17 cellular contexts compared by ENCODE assay signal in genomic region chr12:21972055-21972454, GRCh38. TPM values are rescaled to one million over a fixed set of nuclear protein-coding genes. Genes with fewer than 3 reads are reported as not detected.
DNase-seq lines count a peak whose midpoint lies in the region; ATAC-seq and TF ChIP-seq lines count a peak whose summit lies in the region.
"Had no signal": no experiment of that assay in that cellular context is flagged by ENCODE, and none has a peak within 500 bp of the region (broad histone marks: within the 10 kb centered on the region; RNA-seq: fewer than 3 reads in every experiment).

No MANE protein-coding gene starts in this region.

- H3K9ac ChIP-seq in SK-N-SH (no peak overlapping the region), adipocyte (ENCODE audit: low read length) (no peak overlapping the region), neuronal stem cell (ENCODE audit: low read depth, low read length, poor library complexity) (no peak overlapping the region)

- TF ChIP-seq CTCF in SK-N-SH (IDR thresholded peaks at IDR 0.05): no peak

- H3K23ac ChIP-seq in neuronal stem cell (ENCODE audit: low read depth, low read length, poor library complexity): no peak overlapping the region

- no peaks in the 10 kb centered on the region for H3K79me2 ChIP-seq in SK-N-SH (ENCODE audit: insufficient read depth)

- H3K36me3 ChIP-seq in SK-N-SH (replicated peaks in 1 of 2; ENCODE audit: control insufficient read depth in 1 of 2, insufficient read depth in 2 of 2, low read length in 1 of 2) (no peaks in the 10 kb centered on the region), adipocyte (ENCODE audit: control insufficient read depth, insufficient read depth, low read length, severe bottlenecking) (no peaks in the 10 kb centered on the region), neuronal stem cell (replicated peaks in 1 of 2; ENCODE audit: control insufficient read depth in 2 of 2, insufficient read depth in 2 of 2, low read length in 2 of 2) (no peaks in the 10 kb centered on the region)
- H3K36me3 ChIP-seq in effector memory CD4-positive, alpha-beta T cell (ENCODE audit: control insufficient read depth, insufficient read depth, low read length): no peaks in the 10 kb centered on the region

- no peak overlapping the region for H2BK12ac ChIP-seq in neuronal stem cell (ENCODE audit: low read length)

- no peaks in the 10 kb centered on the region for H4K20me1 ChIP-seq in SK-N-SH (ENCODE audit: insufficient read depth)

- H3K9me3 ChIP-seq in SK-N-SH: no peaks in the 10 kb centered on the region
- H3K9me3 ChIP-seq in adipocyte (ENCODE audit: control insufficient read depth, low read length): no peaks in the 10 kb centered on the region
- H3K9me3 ChIP-seq in effector memory CD4-positive, alpha-beta T cell (ENCODE audit: control insufficient read depth, low read length): no peaks in the 10 kb centered on the region
- no peaks in the 10 kb centered on the region for H3K9me3 ChIP-seq in neuronal stem cell (replicated peaks in 1 of 2; ENCODE audit: control insufficient read depth in 2 of 2, insufficient read depth in 1 of 2, low read depth in 1 of 2, low read length in 2 of 2)
- H3K9me3 ChIP-seq: A549, Caco-2 had no signal

- H2AFZ ChIP-seq in SK-N-SH (ENCODE audit: low read depth): no peak overlapping the region
- H2AFZ ChIP-seq in neuronal stem cell (ENCODE audit: low read length): no peak overlapping the region
- H2AFZ ChIP-seq: GM23338 had no signal

- 0 out of 4 replicates have a peak, but pooled peaks of 1 of the 2 experiments have one; percentile 29 for TF ChIP-seq EP300 in SK-N-SH (IDR thresholded peaks at IDR 0.05; ENCODE audit: borderline replicate concordance in 1 of 2, low read depth in 1 of 2, low read length in 1 of 2)

- 19% methylated on average over 4 of the region's 4 CpGs for WGBS in SK-N-SH (ENCODE audit: low lambda C conversion rate)
- WGBS in neuronal stem cell (ENCODE audit: extremely low coverage in 2 of 2, insufficient read length in 2 of 2, insufficient replicate concordance in 1 of 2), 2 donors: no CpG with 5 or more reads among the region's 4 CpGs

- no peaks in the 10 kb centered on the region for H3K9me2 ChIP-seq in SK-N-SH

- H3K4me3 ChIP-seq in SK-N-SH (ENCODE audit: low read depth in 2 of 2, low read length in 1 of 2): no peak overlapping the region
- peak overlapping the region; percentile 24 for H3K4me3 ChIP-seq in adipocyte (ENCODE audit: low read length)
- H3K4me3 ChIP-seq in effector memory CD4-positive, alpha-beta T cell (ENCODE audit: insufficient read depth, low read depth, low read length, poor library complexity, severe bottlenecking): no peak overlapping the region
- no peak overlapping the region for H3K4me3 ChIP-seq in neuronal stem cell (ENCODE audit: low read length in 2 of 2)
- H3K4me3 ChIP-seq: A549, GM23338 had no signal

- H3K27me3 ChIP-seq in SK-N-SH (ENCODE audit: insufficient read depth): no peaks in the 10 kb centered on the region
- no peaks in the 10 kb centered on the region for H3K27me3 ChIP-seq in adipocyte (replicated peaks; ENCODE audit: control insufficient read depth, insufficient read depth, low read length)
- no peaks in the 10 kb centered on the region for H3K27me3 ChIP-seq in effector memory CD4-positive, alpha-beta T cell (replicated peaks; ENCODE audit: control insufficient read depth, insufficient read depth, low read length, poor library complexity, severe bottlenecking)
- H3K27me3 ChIP-seq in neuronal stem cell (ENCODE audit: control insufficient read depth in 3 of 3, insufficient read depth in 3 of 3, low read depth in 1 of 3, low read length in 3 of 3): no peaks in the 10 kb centered on the region

- no peaks in the 10 kb centered on the region for H3K79me1 ChIP-seq in neuronal stem cell (ENCODE audit: low read depth, low read length)

- H2BK5ac ChIP-seq in neuronal stem cell (ENCODE audit: low read length): no peak overlapping the region

- no peak for ATAC-seq in SK-N-SH treated with all-trans-retinoic acid at 6 μM for 48 hours
- ATAC-seq: A549 had no signal

- no peak overlapping the region for H2BK120ac ChIP-seq in neuronal stem cell (ENCODE audit: low read depth, low read length)

- H3K18ac ChIP-seq in neuronal stem cell (ENCODE audit: low read length): no peak overlapping the region

- H3F3A ChIP-seq in SK-N-SH (replicated peaks; ENCODE audit: insufficient read depth): no peaks in the 10 kb centered on the region

- no peak overlapping the region for H3K14ac ChIP-seq in neuronal stem cell (ENCODE audit: low read length)

- no peak overlapping the region for H2AK5ac ChIP-seq in neuronal stem cell (ENCODE audit: low read depth, low read length)

- TF ChIP-seq RAD21 in SK-N-SH (IDR thresholded peaks at IDR 0.05; ENCODE audit: low read length): no peak

- DNase-seq in SK-N-SH (no peak), adipocyte (ENCODE audit: low read depth) (no peak), kidney tubule cell (ENCODE audit: low spot score) (peak; percentile 5), neuronal stem cell (ENCODE audit: low spot score) (no peak)
- DNase-seq in stimulated activated CD4-positive, alpha-beta T cell treated with anti-CD3 and anti-CD28 coated beads, Interleukin-4, amount 100 ng/mL, for 1 hour: no peak
- no peak for DNase-seq in effector memory CD4-positive, alpha-beta T cell
- DNase-seq: AML-193; CD4-positive, alpha-beta T cell; GF-D8; HCEC 1CT had no signal

- no peak overlapping the region for H2BK15ac ChIP-seq in neuronal stem cell (ENCODE audit: low read length)

- no peak overlapping the region for H4K91ac ChIP-seq in neuronal stem cell (ENCODE audit: low read depth, low read length, poor library complexity)

- POLR2A ChIA-PET in SK-N-SH (lab: Yijun Ruan, JAX): no interaction called here

- no peak overlapping the region for H3K4ac ChIP-seq in neuronal stem cell (ENCODE audit: low read length)

- CTCF ChIA-PET in SK-N-SH (lab: Yijun Ruan, JAX): no interaction called here

- H3K27ac ChIP-seq in SK-N-SH (ENCODE audit: low read depth in 2 of 2, low read length in 1 of 2) (no peak overlapping the region; a peak in 1 of 4 replicates), neuronal stem cell (replicated peaks; ENCODE audit: low read length) (no peak overlapping the region)
- H3K27ac ChIP-seq in effector memory CD4-positive, alpha-beta T cell (ENCODE audit: insufficient read depth, low read length, poor library complexity, severe bottlenecking): no peak overlapping the region
- H3K27ac ChIP-seq: 22Rv1, A549, C4-2B, HL-60 had no signal

- no peak overlapping the region for H3K4me2 ChIP-seq in SK-N-SH
- no peak overlapping the region for H3K4me2 ChIP-seq in neuronal stem cell (ENCODE audit: insufficient read depth, low read length, poor library complexity, severe bottlenecking)
- H3K4me2 ChIP-seq: A549, GM23338 had no signal

- peaks cover 0 to 2% of the 10 kb centered on the region in 2 experiments; a peak in 1 of 4 replicates for H3K4me1 ChIP-seq in SK-N-SH (ENCODE audit: control insufficient read depth in 1 of 2, insufficient read depth in 2 of 2, low read depth in 1 of 2, low read length in 1 of 2)
- peaks cover 15% of the 10 kb centered on the region for H3K4me1 ChIP-seq in adipocyte (ENCODE audit: control insufficient read depth, insufficient read depth, low read length)
- H3K4me1 ChIP-seq in effector memory CD4-positive, alpha-beta T cell (ENCODE audit: control insufficient read depth, insufficient read depth, low read length, poor library complexity, severe bottlenecking): no peaks in the 10 kb centered on the region
- peaks cover 0 to 6% of the 10 kb centered on the region in 2 donors for H3K4me1 ChIP-seq in neuronal stem cell (ENCODE audit: control insufficient read depth in 2 of 2, insufficient read depth in 1 of 2, low read depth in 1 of 2, low read length in 2 of 2)
- H3K4me1 ChIP-seq: A549 had no signal

- H4K8ac ChIP-seq in neuronal stem cell (ENCODE audit: low read depth, low read length): no peak overlapping the region

TF ChIP-seq in SK-N-SH, 30 proteins besides CTCF, POLR2A, EP300 and RAD21:
- peak; percentile 52; the same call in 1 of the 2 replicates for TF ChIP-seq GATA2 (CRISPR knock-in tag; IDR thresholded peaks at IDR 0.05)
- no peak for TF ChIP-seq SMC3 (IDR thresholded peaks at IDR 0.05; ENCODE audit: low read depth, low read length)

TF ChIP-seq in SK-N-SH treated with all-trans-retinoic acid at 6 μM for 48 hours, 23 proteins besides CTCF, POLR2A, EP300 and RAD21:
- TF ChIP-seq, protein P1, sequence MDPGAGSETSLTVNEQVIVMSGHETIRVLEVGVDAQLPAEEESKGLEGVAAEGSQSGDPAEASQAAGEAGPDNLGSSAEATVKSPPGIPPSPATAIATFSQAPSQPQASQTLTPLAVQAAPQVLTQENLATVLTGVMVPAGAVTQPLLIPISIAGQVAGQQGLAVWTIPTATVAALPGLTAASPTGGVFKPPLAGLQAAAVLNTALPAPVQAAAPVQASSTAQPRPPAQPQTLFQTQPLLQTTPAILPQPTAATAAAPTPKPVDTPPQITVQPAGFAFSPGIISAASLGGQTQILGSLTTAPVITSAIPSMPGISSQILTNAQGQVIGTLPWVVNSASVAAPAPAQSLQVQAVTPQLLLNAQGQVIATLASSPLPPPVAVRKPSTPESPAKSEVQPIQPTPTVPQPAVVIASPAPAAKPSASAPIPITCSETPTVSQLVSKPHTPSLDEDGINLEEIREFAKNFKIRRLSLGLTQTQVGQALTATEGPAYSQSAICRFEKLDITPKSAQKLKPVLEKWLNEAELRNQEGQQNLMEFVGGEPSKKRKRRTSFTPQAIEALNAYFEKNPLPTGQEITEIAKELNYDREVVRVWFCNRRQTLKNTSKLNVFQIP (CRISPR knock-in tag; IDR thresholded peaks at IDR 0.05; ENCODE audit: borderline replicate concordance, low read depth): no peak
- TF ChIP-seq CSDC2 (CRISPR knock-in tag; IDR thresholded peaks at IDR 0.05) (no peak), ARNTL (CRISPR knock-in tag; IDR thresholded peaks at IDR 0.05; ENCODE audit: borderline replicate concordance, low read depth) (no peak), BACH2 (CRISPR knock-in tag; IDR thresholded peaks at IDR 0.05; ENCODE audit: borderline replicate concordance) (no peak), TCF4 (CRISPR knock-in tag; IDR thresholded peaks at IDR 0.05; ENCODE audit: borderline replicate concordance) (no peak), TOX (CRISPR knock-in tag; IDR thresholded peaks at IDR 0.05; ENCODE audit: borderline replicate concordance) (no peak), ZFP3 (CRISPR knock-in tag; IDR thresholded peaks at IDR 0.05) (no peak), GLIS3 (CRISPR knock-in tag; IDR thresholded peaks at IDR 0.05) (no peak), ZFP30 (CRISPR knock-in tag; IDR thresholded peaks at IDR 0.05) (no peak)
TF ChIP-seq in SK-N-SH treated with all-trans-retinoic acid at 6 μM for 48 hours: peak in this region for 0.

RNA-seq across cellular contexts. Expression of gene ABCC9, which starts 30.8 kb away (rescaled TPM):
- polyA plus RNA-seq in SK-N-SH (2012; rRNA removed): 0.02 and 0.06 TPM in 2 replicates
- 0.05 and 0.08 TPM in 2 replicates for polyA plus RNA-seq in SK-N-SH (2012; cell fraction: cytosol; rRNA removed)
- polyA plus RNA-seq in SK-N-SH (2012; cell fraction: nucleus; rRNA removed): 0.02 and 0.06 TPM in 2 replicates
- 0.04 TPM for polyA plus RNA-seq in neuronal stem cell (2013, experiment 1 of 2)
- polyA plus RNA-seq in neuronal stem cell (2013, experiment 2 of 2): 0.04 TPM
- polyA plus RNA-seq: GM23338 had no signal
